ENCODE assay signal across 17 cellular contexts in the genomic region with DNA sequence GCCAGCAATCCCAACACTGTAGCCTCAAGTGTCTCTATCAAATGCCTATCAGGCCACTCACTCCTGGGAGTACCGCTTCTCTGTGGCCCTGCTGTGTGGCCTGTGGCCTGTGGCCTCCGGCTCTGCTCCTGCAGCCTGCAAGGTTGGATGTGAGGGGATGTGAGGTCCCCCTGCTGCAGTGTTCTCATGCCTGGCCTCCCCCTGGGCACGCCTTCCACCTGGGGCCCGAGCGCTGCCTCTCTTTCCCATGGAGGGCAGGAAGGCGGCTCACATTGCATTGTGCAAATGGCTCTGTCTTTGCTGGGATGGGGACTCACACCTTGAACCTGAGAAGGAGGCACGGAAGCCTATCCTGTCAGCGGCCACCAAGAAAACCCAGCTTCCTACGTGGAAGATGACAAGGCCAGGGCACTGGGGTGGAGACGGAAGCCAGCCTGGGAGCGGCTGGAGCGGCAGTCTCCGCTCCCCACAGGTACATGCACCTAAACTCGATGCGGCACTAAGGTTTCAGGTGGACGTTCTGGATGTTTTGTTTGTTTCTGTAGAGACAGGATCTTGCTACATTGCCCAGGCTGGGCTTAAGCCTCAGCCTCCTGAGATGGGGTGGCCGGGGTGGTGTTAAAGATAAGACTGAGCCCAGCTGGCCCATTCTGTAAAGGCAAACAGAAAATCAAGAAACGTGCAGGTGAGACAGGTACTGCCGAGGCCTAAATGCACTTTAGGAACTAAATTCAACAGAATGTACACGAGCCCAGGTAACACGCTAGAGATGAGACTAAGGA.
DNase-seq lines count a peak whose midpoint lies in the region; ATAC-seq and TF ChIP-seq lines count a peak whose summit lies in the region.
"Had no signal": no experiment of that assay in that cellular context is flagged by ENCODE, and none has a peak within 500 bp of the region (broad histone marks: within the 10 kb centered on the region; RNA-seq: fewer than 3 reads in every experiment).

No MANE protein-coding gene starts in this region.

- H3K27me3 ChIP-seq in H9 (ENCODE audit: insufficient read depth, low read length) (no peaks in the 10 kb centered on the region; the same call in 1 of the 2 replicates), colonic mucosa (no peaks in the 10 kb centered on the region), lower lobe of right lung (ENCODE audit: low read depth) (no peaks in the 10 kb centered on the region)
- H3K27me3 ChIP-seq: MG63, tibial artery had no signal

- H3K9me3 ChIP-seq in H9 (ENCODE audit: control insufficient read depth, low read depth, low read length): no peaks in the 10 kb centered on the region
- no peaks in the 10 kb centered on the region for H3K9me3 ChIP-seq in colonic mucosa
- no peaks in the 10 kb centered on the region for H3K9me3 ChIP-seq in lower lobe of right lung

- H4K5ac ChIP-seq in H9 (ENCODE audit: insufficient read length, low read depth, low read length): no peak overlapping the region

- no peak overlapping the region for H4K91ac ChIP-seq in H9 (ENCODE audit: insufficient read length, low read depth, low read length)

- peaks cover 10% of the 10 kb centered on the region for H3K9me3 Mint-ChIP-seq in T-helper 1 cell treated with Interleukin-12 subunit alpha and Interleukin-12 subunit beta and Interleukin-4 antibody, amounts not matched to agents 30 μg/mL and 1 μg/mL, for 36 hours
- H3K9me3 Mint-ChIP-seq in H9 (peaks cover 18 to 20% of the 10 kb centered on the region in 2 experiments), progenitor cell of endocrine pancreas (ENCODE audit: low read depth) (peaks cover 19% of the 10 kb centered on the region), mesothelial cell of epicardium (peaks cover 21% of the 10 kb centered on the region)

- peaks cover 9% of the 10 kb centered on the region; the same call in 1 of the 2 replicates for H3K79me2 ChIP-seq in H9 (ENCODE audit: insufficient read depth, low read length)

- H3K56ac ChIP-seq in H9 (ENCODE audit: insufficient read length, low read depth, low read length): no peak overlapping the region

- no peaks in the 10 kb centered on the region for H3K23me2 ChIP-seq in H9 (ENCODE audit: insufficient read length, low read depth, low read length, poor library complexity, severe bottlenecking)

- DNase-seq in T-helper 1 cell: no peak
- peak; percentile 22 for DNase-seq in H9
- DNase-seq in colonic mucosa: peak; percentile 15
- no peak for DNase-seq in progenitor cell of endocrine pancreas (ENCODE audit: low spot score, unreplicated experiment)
- no peak for DNase-seq in mesothelial cell of epicardium (ENCODE audit: low spot score in 2 of 2, unreplicated experiment in 2 of 2)
- DNase-seq in lower lobe of right lung: no peak
- DNase-seq: central memory CD4-positive, alpha-beta T cell; COR-L47; MG63; NCI-H2029 treated with DMSO at 0.1 percent for 48 hours; NCI-H526; stimulated activated CD4-positive, alpha-beta T cell treated with anti-CD3 and anti-CD28 coated beads, Interleukin-15, amount 100 ng/mL, for 24 hours had no signal

- H3K4ac ChIP-seq in H9 (ENCODE audit: low read depth, low read length): no peak overlapping the region

- H3K4me1 ChIP-seq in H9 (ENCODE audit: insufficient read depth, low read length): peaks cover 6% of the 10 kb centered on the region; the same call in 1 of the 2 replicates
- peaks cover 12% of the 10 kb centered on the region for H3K4me1 ChIP-seq in colonic mucosa
- H3K4me1 ChIP-seq in lower lobe of right lung: peaks cover 56% of the 10 kb centered on the region

- H3T11ph ChIP-seq in H9 (ENCODE audit: low read length): no peak overlapping the region

- no peaks in the 10 kb centered on the region for H4K20me1 ChIP-seq in H9 (ENCODE audit: control insufficient read depth, insufficient read depth, insufficient read length)

- no peaks in the 10 kb centered on the region for H3K36me3 ChIP-seq in colonic mucosa
- no peaks in the 10 kb centered on the region for H3K36me3 ChIP-seq in lower lobe of right lung
- H3K36me3 ChIP-seq: MG63, tibial artery had no signal

- H3K4me2 ChIP-seq in H9 (ENCODE audit: insufficient read depth, insufficient read length, low read length): no peak overlapping the region

- no CpG with 5 or more reads among the region's 21 CpGs for WGBS in H9 (ENCODE audit: extremely low coverage, insufficient read length, low lambda C conversion rate)

- no peak overlapping the region for H2BK5ac ChIP-seq in H9 (ENCODE audit: insufficient read length, low read length)

- H3K18ac ChIP-seq in H9 (ENCODE audit: insufficient read length, low read depth, low read length): no peak overlapping the region

- no peak overlapping the region for H4K8ac ChIP-seq in H9 (replicated peaks; ENCODE audit: insufficient read length, low read depth, low read length)

- no peak overlapping the region for H2AFZ ChIP-seq in H9 (ENCODE audit: low read length)
- H2AFZ ChIP-seq: parathyroid adenoma had no signal

- H3K79me1 ChIP-seq in H9 (ENCODE audit: insufficient read depth, low read depth, low read length, poor library complexity, severe bottlenecking): peaks cover 18% of the 10 kb centered on the region

- H3K9ac ChIP-seq in H9 (ENCODE audit: extremely low read depth, insufficient read length, low read length) (no peak overlapping the region), colonic mucosa (ENCODE audit: low read depth in 2 of 2, low read length in 2 of 2) (no peak overlapping the region)
- H3K9ac ChIP-seq: parathyroid adenoma had no signal

- H3K4me3 Mint-ChIP-seq in T-helper 1 cell treated with Interleukin-12 subunit alpha and Interleukin-12 subunit beta and Interleukin-4 antibody, amounts not matched to agents 30 μg/mL and 1 μg/mL, for 36 hours: peak overlapping the region; percentile 79
- H3K4me3 Mint-ChIP-seq in H9 (no peak overlapping the region), progenitor cell of endocrine pancreas (ENCODE audit: low read depth) (no peak overlapping the region), mesothelial cell of epicardium (no peak overlapping the region)

- no peak overlapping the region for H3K27ac ChIP-seq in H9 (ENCODE audit: insufficient read length, low read depth, low read length)
- H3K27ac ChIP-seq in colonic mucosa: no peak overlapping the region
- H3K27ac ChIP-seq in lower lobe of right lung: no peak overlapping the region
- H3K27ac ChIP-seq: 22Rv1, parathyroid adenoma, tibial artery had no signal

- TF ChIP-seq CTCF in H9 (conservative IDR thresholded peaks at IDR 0.05) (no peak), colonic mucosa (IDR thresholded peaks at IDR 0.05) (no peak), progenitor cell of endocrine pancreas (IDR thresholded peaks at IDR 0.05; ENCODE audit: unreplicated experiment) (no peak), mesothelial cell of epicardium (IDR thresholded peaks at IDR 0.05; ENCODE audit: unreplicated experiment) (no peak), lower lobe of right lung (IDR thresholded peaks at IDR 0.05) (no peak)

- H2BK20ac ChIP-seq in H9 (ENCODE audit: low read depth, low read length, poor library complexity, severe bottlenecking): no peak overlapping the region

- H2AK5ac ChIP-seq in H9 (ENCODE audit: insufficient read length, low read length): no peak overlapping the region

- H3K27ac Mint-ChIP-seq in T-helper 1 cell treated with Interleukin-12 subunit alpha and Interleukin-12 subunit beta and Interleukin-4 antibody, amounts not matched to agents 30 μg/mL and 1 μg/mL, for 36 hours: peak overlapping the region; percentile 90
- H3K27ac Mint-ChIP-seq in H9 (peak overlapping the region in 2 of 3 experiments; percentile 25 to 75; a peak in 2 of 7 replicates), progenitor cell of endocrine pancreas (peak overlapping the region; percentile 69), mesothelial cell of epicardium (no peak overlapping the region)

- no peak overlapping the region for H2BK120ac ChIP-seq in H9 (ENCODE audit: low read depth, low read length, poor library complexity, severe bottlenecking)

- H3K4me3 ChIP-seq in colonic mucosa (no peak overlapping the region), lower lobe of right lung (no peak overlapping the region)
- H3K4me3 ChIP-seq: MG63, tibial artery had no signal

- intact Hi-C loops in colonic mucosa (cut with DNase I): no loop called here
- intact Hi-C loops in lower lobe of right lung (cut with DNase I): no loop called here

- H2BK12ac ChIP-seq in H9 (ENCODE audit: insufficient read length, low read depth, low read length): no peak overlapping the region

- no peak overlapping the region for H3K23ac ChIP-seq in H9 (ENCODE audit: insufficient read length, low read depth, low read length)

- no peaks in the 10 kb centered on the region for H3K27me3 Mint-ChIP-seq in T-helper 1 cell treated with Interleukin-12 subunit alpha and Interleukin-12 subunit beta and Interleukin-4 antibody, amounts not matched to agents 30 μg/mL and 1 μg/mL, for 36 hours (ENCODE audit: low read depth)
- H3K27me3 Mint-ChIP-seq in H9 (ENCODE audit: low read depth) (no peaks in the 10 kb centered on the region; the same call in 1 of the 2 replicates), progenitor cell of endocrine pancreas (no peaks in the 10 kb centered on the region), mesothelial cell of epicardium (ENCODE audit: low read depth) (no peaks in the 10 kb centered on the region)

- H3K14ac ChIP-seq in H9 (ENCODE audit: insufficient read depth, low read length): no peak overlapping the region; the same call in 1 of the 2 replicates

- H2BK15ac ChIP-seq in H9 (ENCODE audit: low read depth, low read length): no peak overlapping the region

- ATAC-seq in HG02970 (IDR thresholded peaks at IDR 0.05; ENCODE audit: low FRiP score, unreplicated experiment) (no peak), lower lobe of right lung (no peak)

- H3K4me1 Mint-ChIP-seq in T-helper 1 cell treated with Interleukin-12 subunit alpha and Interleukin-12 subunit beta and Interleukin-4 antibody, amounts not matched to agents 30 μg/mL and 1 μg/mL, for 36 hours (ENCODE audit: low read depth): peaks cover 75% of the 10 kb centered on the region
- H3K4me1 Mint-ChIP-seq in H9 (peaks cover 26 to 32% of the 10 kb centered on the region in 2 experiments), progenitor cell of endocrine pancreas (ENCODE audit: low read depth) (peaks cover 8% of the 10 kb centered on the region), mesothelial cell of epicardium (peaks cover 27% of the 10 kb centered on the region)

- H3K36me3 Mint-ChIP-seq in T-helper 1 cell treated with Interleukin-12 subunit alpha and Interleukin-12 subunit beta and Interleukin-4 antibody, amounts not matched to agents 30 μg/mL and 1 μg/mL, for 36 hours (ENCODE audit: low read depth): peaks cover 24% of the 10 kb centered on the region
- peaks cover 13 to 19% (median 15%) of the 10 kb centered on the region in 3 experiments for H3K36me3 Mint-ChIP-seq in H9 (ENCODE audit: insufficient read depth in 1 of 3, low read depth in 3 of 3)
- peaks cover 16% of the 10 kb centered on the region for H3K36me3 Mint-ChIP-seq in progenitor cell of endocrine pancreas (ENCODE audit: insufficient read depth)
- H3K36me3 Mint-ChIP-seq in mesothelial cell of epicardium: peaks cover 18% of the 10 kb centered on the region

Comparison
In these comparisons a context has a peak if more than half of its experiments do, and no peak if none do; other contexts are left out.
1. DNase-seq: peak in H9 (single experiment) and colonic mucosa (single experiment); none in T-helper 1 cell (0 of 5), progenitor cell of endocrine pancreas (single experiment), mesothelial cell of epicardium (0 of 2) and lower lobe of right lung (single experiment).